Comparison of ENCODE assay signal across 1 cellular context in genomic region chr22:38835888-38836301, GRCh38.
TF ChIP-seq lines count a peak whose summit lies in the region.

No MANE protein-coding gene starts in this region.

TF ChIP-seq in GM23338, 12 proteins besides CTCF, POLR2A, EP300 and RAD21 (continued from another document):
- TF ChIP-seq ZNF462 (CRISPR knock-in tag; IDR thresholded peaks at IDR 0.05) (no peak), POLR2AphosphoS5 (IDR thresholded peaks at IDR 0.05; ENCODE audit: low read depth) (no peak), REST (IDR thresholded peaks at IDR 0.05; ENCODE audit: unreplicated experiment) (no peak), ZNF114 (CRISPR knock-in tag; IDR thresholded peaks at IDR 0.05) (no peak), CREB1 (CRISPR knock-in tag; IDR thresholded peaks at IDR 0.05; ENCODE audit: low read depth) (no peak), JUNB (IDR thresholded peaks at IDR 0.05; ENCODE audit: unreplicated experiment) (no peak), STAT1 (IDR thresholded peaks at IDR 0.05; ENCODE audit: unreplicated experiment) (no peak)
TF ChIP-seq in GM23338: peak in this region for 0.
